In genomic region chr3:52841211-52841980, GRCh38 we compare ENCODE assay signal across 22 cellular contexts. TPM values are rescaled to one million over a fixed set of nuclear protein-coding genes. Genes with fewer than 3 reads are reported as not detected.
DNase-seq lines count a peak whose midpoint lies in the region; ATAC-seq and TF ChIP-seq lines count a peak whose summit lies in the region.
"Had no signal": no experiment of that assay in that cellular context is flagged by ENCODE, and none has a peak within 500 bp of the region (broad histone marks: within the 10 kb centered on the region; RNA-seq: fewer than 3 reads in every experiment).

No MANE protein-coding gene starts in this region.

- peak; percentile 20 to 35 for ATAC-seq in activated T-cell treated with anti-CD3 and anti-CD28 coated beads, Interleukin-2, amount 50 U/mL, for 72 hours (replicated peaks in 1 of 2)
- ATAC-seq in memory B cell (ENCODE audit: low read depth) (no peak), HG02885 (IDR thresholded peaks at IDR 0.05; ENCODE audit: poor library complexity, unreplicated experiment) (no peak)
- ATAC-seq: naive thymus-derived CD4-positive, alpha-beta T cell had no signal

- no peaks in the 10 kb centered on the region for H3K9me3 Mint-ChIP-seq in activated T-cell treated with anti-CD3 and anti-CD28 coated beads, Interleukin-2, amount 50 U/mL, for 72 hours
- H3K9me3 Mint-ChIP-seq in memory B cell, result no peaks in the 10 kb centered on the region
- H3K9me3 Mint-ChIP-seq: activated naive CD8-positive, alpha-beta T cell treated with anti-CD3 and anti-CD28 coated beads for 36 hours; HFFc6; naive thymus-derived CD4-positive, alpha-beta T cell had no signal

- intact Hi-C loops in tibial artery (cut with DNase I; ENCODE audit: low total_unique reads), result no loop called here

- peaks cover 13% of the 10 kb centered on the region for H3K4me1 Mint-ChIP-seq in activated T-cell treated with anti-CD3 and anti-CD28 coated beads, Interleukin-2, amount 50 U/mL, for 72 hours (ENCODE audit: low read depth)
- H3K4me1 Mint-ChIP-seq in memory B cell, result peaks cover 5% of the 10 kb centered on the region

- H3K4me1 ChIP-seq in tibial artery, result peaks cover 0 to 69% (median 51%) of the 10 kb centered on the region in 4 donors

- H3K27ac Mint-ChIP-seq in activated T-cell treated with anti-CD3 and anti-CD28 coated beads, Interleukin-2, amount 50 U/mL, for 72 hours, result no peak overlapping the region
- H3K27ac Mint-ChIP-seq in memory B cell, result peak overlapping the region; percentile 3
- H3K27ac Mint-ChIP-seq: activated naive CD8-positive, alpha-beta T cell treated with anti-CD3 and anti-CD28 coated beads for 36 hours; HFFc6 had no signal

- peaks cover 0 to 56% (median 12%) of the 10 kb centered on the region in 3 donors for H3K36me3 ChIP-seq in tibial artery
- H3K36me3 ChIP-seq: transverse colon had no signal

- H3K27ac ChIP-seq in tibial artery, result peak overlapping the region; percentile 86 to 91
- H3K27ac ChIP-seq: KMS-11, transverse colon had no signal

- no peaks in the 10 kb centered on the region for H3K27me3 Mint-ChIP-seq in activated T-cell treated with anti-CD3 and anti-CD28 coated beads, Interleukin-2, amount 50 U/mL, for 72 hours (ENCODE audit: low read depth)
- H3K27me3 Mint-ChIP-seq in memory B cell, result no peaks in the 10 kb centered on the region
- H3K27me3 Mint-ChIP-seq: activated naive CD8-positive, alpha-beta T cell treated with anti-CD3 and anti-CD28 coated beads for 36 hours; naive thymus-derived CD4-positive, alpha-beta T cell had no signal

- no peak for TF ChIP-seq CTCF in tibial artery (IDR thresholded peaks at IDR 0.05)

- no peaks in the 10 kb centered on the region for H3K9me3 ChIP-seq in tibial artery
- H3K9me3 ChIP-seq: right lobe of liver, transverse colon had no signal

- H3K4me3 ChIP-seq in tibial artery, result no peak overlapping the region
- H3K4me3 ChIP-seq: right lobe of liver, transverse colon had no signal

- no peak overlapping the region for H3K4me3 Mint-ChIP-seq in activated T-cell treated with anti-CD3 and anti-CD28 coated beads, Interleukin-2, amount 50 U/mL, for 72 hours
- H3K4me3 Mint-ChIP-seq in memory B cell, result no peak overlapping the region
- H3K4me3 Mint-ChIP-seq: activated naive CD8-positive, alpha-beta T cell treated with anti-CD3 and anti-CD28 coated beads for 36 hours; CD14-positive monocyte; HFFc6; naive thymus-derived CD4-positive, alpha-beta T cell had no signal

- no peaks in the 10 kb centered on the region for H3K27me3 ChIP-seq in tibial artery
- H3K27me3 ChIP-seq: right lobe of liver, transverse colon had no signal

- DNase-seq in activated T-cell treated with anti-CD3 and anti-CD28 coated beads, Interleukin-2, amount 50 U/mL, for 72 hours, result no peak
- DNase-seq in activated T-cell treated with anti-CD3 and anti-CD28 coated beads, Interleukin-2, amount 50 U/mL, for 1 hour, result no peak
- peak; percentile 55 for DNase-seq in astrocyte of the hippocampus (ENCODE audit: low read depth, low spot score)
- DNase-seq in memory B cell (ENCODE audit: low spot score in 2 of 2), result no peak
- DNase-seq in tibial artery, result peak in 1 of 2 donors; percentile 64
- DNase-seq in retina, result no peak
- DNase-seq in superior temporal gyrus (ENCODE audit: extremely low spot score), result no peak
- DNase-seq: activated CD8-positive, alpha-beta memory T cell treated with anti-CD3 and anti-CD28 coated beads, Interleukin-2, amount 50 U/mL, for 4 hours; activated naive CD8-positive, alpha-beta T cell treated with anti-CD3 and anti-CD28 coated beads for 36 hours; central memory CD4-positive, alpha-beta T cell; DMS53; HFFc6; naive thymus-derived CD4-positive, alpha-beta T cell; NCI-H1417 treated with DMSO at 0.1 percent for 48 hours; NCI-H345; stimulated activated CD4-positive, alpha-beta T cell treated with anti-CD3 and anti-CD28 coated beads, Interleukin-4, amount 100 ng/mL, for 4 hours; T-helper 9 cell; transverse colon had no signal

- peaks cover 0 to 2% of the 10 kb centered on the region in 2 donors for H3K36me3 Mint-ChIP-seq in activated T-cell treated with anti-CD3 and anti-CD28 coated beads, Interleukin-2, amount 50 U/mL, for 72 hours (ENCODE audit: insufficient read depth in 2 of 2)
- peaks cover 13% of the 10 kb centered on the region for H3K36me3 Mint-ChIP-seq in memory B cell

RNA-seq across cellular contexts. Expression of gene MUSTN1, which starts 6.6 kb away (rescaled TPM):
- total RNA-seq in activated T-cell treated with anti-CD3 and anti-CD28 coated beads, Interleukin-2, amount 50 U/mL, for 72 hours, result 1 to 10 TPM; 1.3 TPM

RNA-seq across cellular contexts. Expression of gene ITIH4, which starts 10.9 kb away (rescaled TPM):
- 10 to 100 TPM; 21.8 to 24.5 TPM for total RNA-seq in activated T-cell treated with anti-CD3 and anti-CD28 coated beads, Interleukin-2, amount 50 U/mL, for 72 hours

RNA-seq across cellular contexts. Expression of gene ITIH3, which starts 46.8 kb away (rescaled TPM):
- not detected for total RNA-seq in activated T-cell treated with anti-CD3 and anti-CD28 coated beads, Interleukin-2, amount 50 U/mL, for 72 hours
- total RNA-seq: activated naive CD8-positive, alpha-beta T cell treated with anti-CD3 and anti-CD28 coated beads for 36 hours; naive thymus-derived CD4-positive, alpha-beta T cell had no signal

RNA-seq across cellular contexts. Expression of gene STIMATE, which starts 56.0 kb away (rescaled TPM):
- 10 to 100 TPM; 34.4 to 40.8 TPM for total RNA-seq in activated T-cell treated with anti-CD3 and anti-CD28 coated beads, Interleukin-2, amount 50 U/mL, for 72 hours

Comparison
In these comparisons a context has a peak if more than half of its experiments do, and no peak if none do; other contexts are left out.
1. ATAC-seq: peak in activated T-cell treated with anti-CD3 and anti-CD28 coated beads, Interleukin-2, amount 50 U/mL, for 72 hours (2 of 2); none in memory B cell (single experiment) and HG02885 (single experiment).